ENCODE assay signal across 14 cellular contexts in genomic region chr12:68636268-68636667, GRCh38. TPM values are rescaled to one million over a fixed set of nuclear protein-coding genes. Genes with fewer than 3 reads are reported as not detected.
DNase-seq lines count a peak whose midpoint lies in the region; ATAC-seq and TF ChIP-seq lines count a peak whose summit lies in the region.
"Had no signal": no experiment of that assay in that cellular context is flagged by ENCODE, and none has a peak within 500 bp of the region (broad histone marks: within the 10 kb centered on the region; RNA-seq: fewer than 3 reads in every experiment).

No MANE protein-coding gene starts in this region.

- ATAC-seq in activated T-cell treated with anti-CD3 and anti-CD28 coated beads, Interleukin-2, amount 50 U/mL, for 72 hours (replicated peaks in 1 of 2) = peak in 1 of 2 donors; percentile 21
- peak; percentile 65 for ATAC-seq in RWPE2 (ENCODE audit: low read depth)
- ATAC-seq in stimulated activated effector memory CD8-positive, alpha-beta T cell treated with anti-CD3 and anti-CD28 coated beads, Interleukin-12 subunit alpha, Interleukin-12 subunit beta, amount 100 ng/mL, for 72 hours = peak; percentile 60

- no peaks in the 10 kb centered on the region for H3K27me3 Mint-ChIP-seq in activated T-cell treated with anti-CD3 and anti-CD28 coated beads, Interleukin-2, amount 50 U/mL, for 72 hours (ENCODE audit: low read depth)
- H3K27me3 Mint-ChIP-seq: naive B cell had no signal

- peaks cover 2 to 4% of the 10 kb centered on the region in 2 donors for H3K36me3 Mint-ChIP-seq in activated T-cell treated with anti-CD3 and anti-CD28 coated beads, Interleukin-2, amount 50 U/mL, for 72 hours (ENCODE audit: insufficient read depth in 2 of 2)
- H3K36me3 Mint-ChIP-seq in stimulated activated effector memory CD8-positive, alpha-beta T cell treated with anti-CD3 and anti-CD28 coated beads, Interleukin-12 subunit alpha, Interleukin-12 subunit beta, amount 100 ng/mL, for 72 hours = peaks cover 87% of the 10 kb centered on the region
- H3K36me3 Mint-ChIP-seq: naive B cell had no signal

- intact Hi-C loops in sigmoid colon (cut with DNase I) = no loop called here

- H3K36me3 ChIP-seq in RWPE2 (ENCODE audit: low read depth) (peaks cover 23% of the 10 kb centered on the region; the same call in 1 of the 2 replicates), sigmoid colon (no peaks in the 10 kb centered on the region)
- H3K36me3 ChIP-seq: transverse colon had no signal

- TF ChIP-seq CTCF in RWPE2 (IDR thresholded peaks at IDR 0.05; ENCODE audit: poor library complexity, severe bottlenecking) = no peak
- TF ChIP-seq CTCF in sigmoid colon (IDR thresholded peaks at IDR 0.05) = no peak

- H3K9me3 ChIP-seq in RWPE2 (ENCODE audit: severe bottlenecking) (no peaks in the 10 kb centered on the region), sigmoid colon (no peaks in the 10 kb centered on the region)
- H3K9me3 ChIP-seq: transverse colon had no signal

- H3K27me3 ChIP-seq in RWPE2 (ENCODE audit: insufficient read depth, poor library complexity, severe bottlenecking) (no peaks in the 10 kb centered on the region), sigmoid colon (no peaks in the 10 kb centered on the region)
- H3K27me3 ChIP-seq: transverse colon had no signal

- H3K4me1 ChIP-seq in RWPE2 (ENCODE audit: insufficient read depth, poor library complexity, severe bottlenecking) = peaks cover 11% of the 10 kb centered on the region
- H3K4me1 ChIP-seq in sigmoid colon = peaks cover 0 to 90% (median 79%) of the 10 kb centered on the region in 4 donors

- H3K27ac ChIP-seq in RWPE2 (ENCODE audit: poor library complexity, severe bottlenecking) = no peak overlapping the region
- no peak overlapping the region for H3K27ac ChIP-seq in sigmoid colon
- H3K27ac ChIP-seq: transverse colon had no signal

- no peak for TF ChIP-seq EP300 in sigmoid colon (IDR thresholded peaks at IDR 0.05)

- peaks cover 78% of the 10 kb centered on the region for H3K4me1 Mint-ChIP-seq in activated T-cell treated with anti-CD3 and anti-CD28 coated beads, Interleukin-2, amount 50 U/mL, for 72 hours (ENCODE audit: low read depth)
- peaks cover 76% of the 10 kb centered on the region for H3K4me1 Mint-ChIP-seq in stimulated activated effector memory CD8-positive, alpha-beta T cell treated with anti-CD3 and anti-CD28 coated beads, Interleukin-12 subunit alpha, Interleukin-12 subunit beta, amount 100 ng/mL, for 72 hours

- TF ChIP-seq POLR2A in sigmoid colon (IDR thresholded peaks at IDR 0.05) = no peak

- 47 to 59% methylated on average over 2 of the region's 2 CpGs for WGBS in sigmoid colon, 2 donors

- no peak overlapping the region for H3K4me3 Mint-ChIP-seq in activated T-cell treated with anti-CD3 and anti-CD28 coated beads, Interleukin-2, amount 50 U/mL, for 72 hours
- H3K4me3 Mint-ChIP-seq in stimulated activated effector memory CD8-positive, alpha-beta T cell treated with anti-CD3 and anti-CD28 coated beads, Interleukin-12 subunit alpha, Interleukin-12 subunit beta, amount 100 ng/mL, for 72 hours = no peak overlapping the region

- no peaks in the 10 kb centered on the region for H3K9me3 Mint-ChIP-seq in activated T-cell treated with anti-CD3 and anti-CD28 coated beads, Interleukin-2, amount 50 U/mL, for 72 hours
- H3K9me3 Mint-ChIP-seq in stimulated activated effector memory CD8-positive, alpha-beta T cell treated with anti-CD3 and anti-CD28 coated beads, Interleukin-12 subunit alpha, Interleukin-12 subunit beta, amount 100 ng/mL, for 72 hours = no peaks in the 10 kb centered on the region
- H3K9me3 Mint-ChIP-seq: naive B cell had no signal

- H3K4me3 ChIP-seq in RWPE2 (ENCODE audit: severe bottlenecking) (no peak overlapping the region), sigmoid colon (no peak overlapping the region)
- H3K4me3 ChIP-seq: transverse colon had no signal

- peak overlapping the region; percentile 24 for H3K27ac Mint-ChIP-seq in activated T-cell treated with anti-CD3 and anti-CD28 coated beads, Interleukin-2, amount 50 U/mL, for 72 hours
- H3K27ac Mint-ChIP-seq in stimulated activated effector memory CD8-positive, alpha-beta T cell treated with anti-CD3 and anti-CD28 coated beads, Interleukin-12 subunit alpha, Interleukin-12 subunit beta, amount 100 ng/mL, for 72 hours = peak overlapping the region; percentile 81

- DNase-seq in activated T-cell treated with anti-CD3 and anti-CD28 coated beads, Interleukin-2, amount 50 U/mL, for 72 hours = no peak
- no peak for DNase-seq in activated T-cell treated with anti-CD3 and anti-CD28 coated beads, Interleukin-2, amount 50 U/mL, for 48 hours
- DNase-seq in RWPE2 (ENCODE audit: low spot score) = no peak
- DNase-seq in fibroblast of peridontal ligament (ENCODE audit: extremely low read depth) = peak; percentile 63
- no peak for DNase-seq in stimulated activated effector memory CD8-positive, alpha-beta T cell treated with anti-CD3 and anti-CD28 coated beads, Interleukin-12 subunit alpha, Interleukin-12 subunit beta, amount 100 ng/mL, for 72 hours (ENCODE audit: low spot score in 2 of 2)
- DNase-seq in sigmoid colon = no peak
- no peak for DNase-seq in activated CD4-positive, alpha-beta T cell treated with anti-CD3 and anti-CD28 coated beads, Interleukin-2, amount 50 U/mL, for 48 hours
- no peak for DNase-seq in 8988T
- DNase-seq: activated CD8-positive, alpha-beta memory T cell treated with anti-CD3 and anti-CD28 coated beads, Interleukin-2, amount 50 U/mL, for 4 hours; hippocampal formation; naive B cell; NCI-H446; stimulated activated CD4-positive, alpha-beta T cell treated with anti-CD3 and anti-CD28 coated beads, Interleukin-4, amount 100 ng/mL, for 4 hours; transverse colon had no signal

RNA-seq across cellular contexts. Expression of gene RAP1B, which starts 25.6 kb away (rescaled TPM):
- 100 to 1,000 TPM; 162 to 209 TPM for total RNA-seq in activated T-cell treated with anti-CD3 and anti-CD28 coated beads, Interleukin-2, amount 50 U/mL, for 72 hours
- 100 to 1,000 TPM; 197 to 251 (median 223) TPM for total RNA-seq in sigmoid colon
- 100 to 1,000 TPM; 146 to 258 (median 170) TPM for polyA plus RNA-seq in sigmoid colon

RNA-seq across cellular contexts. Expression of gene NUP107, which starts 50.5 kb away (rescaled TPM):
- total RNA-seq in activated T-cell treated with anti-CD3 and anti-CD28 coated beads, Interleukin-2, amount 50 U/mL, for 72 hours = 100 to 1,000 TPM; 100 to 108 TPM
- 10 to 100 TPM; 24.2 to 34.3 (median 31.0) TPM for total RNA-seq in sigmoid colon
- 10 to 100 TPM in 1 of 3 donors, 1 to 10 TPM in 2; 6.0 to 22.9 (median 6.2) TPM for polyA plus RNA-seq in sigmoid colon
